In genomic region chr7:150910996-150911422, GRCh38 we compare ENCODE assay signal across 20 cellular contexts. TPM values are rescaled to one million over a fixed set of nuclear protein-coding genes. Genes with fewer than 3 reads are reported as not detected.
A peak's percentile ranks its signal among the peaks of the same experiment; 100 is the strongest.
DNase-seq lines count a peak whose midpoint lies in the region; ATAC-seq, FAIRE-seq and TF ChIP-seq lines count a peak whose summit lies in the region.
"Had no signal": no experiment of that assay in that cellular context is flagged by ENCODE, and none has a peak within 500 bp of the region (broad histone marks: within the 10 kb centered on the region; RNA-seq: fewer than 3 reads in every experiment).

No MANE protein-coding gene starts in this region.

- POLR2A ChIA-PET in HCT116 (lab: Charles Lee) (no interaction called here), HepG2 (lab: Yijun Ruan, JAX) (no interaction called here)

- no peaks in the 10 kb centered on the region for H3K9me2 ChIP-seq in HCT116 (ENCODE audit: insufficient read depth)

- no peak for TF ChIP-seq EP300 in HepG2 (IDR thresholded peaks at IDR 0.05; ENCODE audit: low read depth in 2 of 2, low read length in 2 of 2)
- TF ChIP-seq EP300 in HepG2 (CRISPR knock-in tag; IDR thresholded peaks at IDR 0.05; ENCODE audit: borderline replicate concordance), result no peak

- H4K20me1 ChIP-seq in DND-41 (ENCODE audit: insufficient read depth, low read length) (no peaks in the 10 kb centered on the region), HCT116 (ENCODE audit: insufficient read depth) (no peaks in the 10 kb centered on the region), HepG2 (ENCODE audit: insufficient read depth, low read length) (no peaks in the 10 kb centered on the region)

- TF ChIP-seq RAD21 in HCT116 (IDR thresholded peaks at IDR 0.05; ENCODE audit: low read depth), result no peak
- TF ChIP-seq RAD21 in HepG2 (CRISPR knock-in tag; IDR thresholded peaks at IDR 0.05), result no peak

- H3K27me3 ChIP-seq in DND-41 (ENCODE audit: insufficient read depth, low read length, poor library complexity) (peaks cover 3% of the 10 kb centered on the region), HCT116 (ENCODE audit: insufficient read depth, low read length) (peaks cover 38% of the 10 kb centered on the region), HepG2 (ENCODE audit: control insufficient read depth in 1 of 2, insufficient read depth in 2 of 2, low read length in 2 of 2) (peaks cover 0 to 26% of the 10 kb centered on the region in 2 experiments; a peak in 1 of 5 replicates), uterus (no peaks in the 10 kb centered on the region), aorta (ENCODE audit: control insufficient read depth in 1 of 2, insufficient read depth in 2 of 2, low read length in 1 of 2) (no peaks in the 10 kb centered on the region)
- H3K27me3 ChIP-seq: BE2C, MG63 had no signal

- in situ Hi-C loops in HepG2 (cut with HindIII; ENCODE audit: extremely low pct_ligation_motif_present, low pct_unique_long_range_greater_than_20kb), result no loop called here

- TF ChIP-seq POLR2A in HCT116 (IDR thresholded peaks at IDR 0.05; ENCODE audit: borderline replicate concordance, extremely low read depth, insufficient read depth, insufficient read length) (no peak), HepG2 (IDR thresholded peaks at IDR 0.05; ENCODE audit: insufficient read depth in 1 of 2, low read depth in 2 of 2, low read length in 2 of 2) (no peak), uterus (IDR thresholded peaks at IDR 0.05) (no peak)

- no peak overlapping the region for H3K4me2 ChIP-seq in DND-41 (ENCODE audit: insufficient read depth, low read length)
- no peak overlapping the region for H3K4me2 ChIP-seq in HCT116 (ENCODE audit: low read length)
- H3K4me2 ChIP-seq in HepG2 (ENCODE audit: low read depth, low read length), result no peak overlapping the region
- H3K4me2 ChIP-seq: KMS-11 had no signal

- CTCF ChIA-PET in HCT116 (lab: Charles Lee), result interaction anchor here (2.4 kb wide), 1 partner anchor 13 kb away, joined by 9 read pairs; no protein-coding TSS in a partner anchor
- CTCF ChIA-PET in HepG2 (lab: Yijun Ruan, JAX; ENCODE audit: low intra/inter-chr PET ratio, low total read pairs), result no interaction called here

- H3K4me3 ChIP-seq in DND-41 (ENCODE audit: low read depth in 1 of 2, low read length in 2 of 2) (no peak overlapping the region), HCT116 (replicated peaks in 1 of 2; ENCODE audit: low read depth in 1 of 2, low read length in 2 of 2) (no peak overlapping the region), HepG2 (replicated peaks in 1 of 3; ENCODE audit: insufficient read depth in 1 of 3, low read depth in 2 of 3, low read length in 3 of 3) (no peak overlapping the region), uterus (no peak overlapping the region), aorta (ENCODE audit: low read length in 2 of 2) (no peak overlapping the region)
- H3K4me3 ChIP-seq: HAP-1, MG63, SJCRH30 had no signal

- RAD21 ChIA-PET in HCT116 (lab: Charles Lee; ENCODE audit: low non-redundant PET in 1 of 2, low total read pairs in 2 of 2, uncharacterized antibody in 2 of 2, unreplicated experiment in 2 of 2), result no interaction called here

- no peak for DNase-seq in DND-41
- no peak for DNase-seq in HCT116 (ENCODE audit: low read depth, low spot score)
- peak; percentile 36 for DNase-seq in SK-N-DZ (ENCODE audit: low spot score)
- DNase-seq in HepG2 (ENCODE audit: low spot score), result no peak
- DNase-seq in uterus, result no peak
- no peak for DNase-seq in aorta
- no peak for DNase-seq in stimulated activated CD4-positive, alpha-beta T cell treated with anti-CD3 and anti-CD28 coated beads, Interleukin-2, amount 100 ng/mL, for 24 hours
- DNase-seq: BE2C; CD8-positive, alpha-beta T cell; MG63; NCI-H1417 treated with DMSO at 0.1 percent for 48 hours; NCI-H2029; NCI-H510A treated with DMSO at 0.1 percent for 48 hours; SJCRH30 had no signal

- BruUV-seq in HCT116 (replicated peaks; lab: Mats Ljungman, UMichigan) (no TSS peak), HepG2 (replicated peaks; lab: Mats Ljungman, UMichigan) (no TSS peak)

- no peaks in the 10 kb centered on the region for H3K79me2 ChIP-seq in DND-41 (ENCODE audit: insufficient read depth, low read length)
- H3K79me2 ChIP-seq in HCT116 (ENCODE audit: insufficient read depth, low read length), result no peaks in the 10 kb centered on the region
- no peaks in the 10 kb centered on the region for H3K79me2 ChIP-seq in HepG2 (ENCODE audit: insufficient read depth, low read length)

- 21% methylated on average over 12 of the region's 12 CpGs for WGBS in HepG2 (ENCODE audit: low lambda C conversion rate)
- 59 to 60% methylated on average over 12 of the region's 12 CpGs for WGBS in aorta, 2 donors

- H2AFZ ChIP-seq in DND-41 (ENCODE audit: low read depth, low read length), result no peak overlapping the region
- no peak overlapping the region for H2AFZ ChIP-seq in HCT116 (ENCODE audit: low read depth, low read length, poor library complexity, severe bottlenecking)
- no peak overlapping the region for H2AFZ ChIP-seq in HepG2 (ENCODE audit: low read length)

- H3K4me1 ChIP-seq in DND-41 (ENCODE audit: insufficient read depth, low read length), result peaks cover 2% of the 10 kb centered on the region; the same call in 1 of the 2 replicates
- H3K4me1 ChIP-seq in HCT116 (ENCODE audit: control insufficient read depth in 1 of 2, insufficient read depth in 2 of 2, low read length in 2 of 2), result no peaks in the 10 kb centered on the region
- no peaks in the 10 kb centered on the region for H3K4me1 ChIP-seq in HepG2 (ENCODE audit: insufficient read depth, low read length)
- no peaks in the 10 kb centered on the region for H3K4me1 ChIP-seq in uterus
- H3K4me1 ChIP-seq in aorta (ENCODE audit: control insufficient read depth in 1 of 2, insufficient read depth in 2 of 2, low read length in 2 of 2), result no peaks in the 10 kb centered on the region
- H3K4me1 ChIP-seq: HAP-1, SJCRH30 had no signal

- ATAC-seq in DND-41 (ENCODE audit: insufficient read depth, low read depth) (peak; percentile 34; the same call in 1 of the 3 replicates), HCT116 (peak; percentile 27; the same call in 1 of the 2 replicates), HepG2 (peak; percentile 53), aorta (ENCODE audit: low FRiP score) (no peak)
- ATAC-seq: CD8-positive, alpha-beta T cell had no signal

- FAIRE-seq in HepG2 (lab: Jason Lieb, UNC), result no peak
- FAIRE-seq: D721Med had no signal

- intact Hi-C loops in HCT116 (cut with micrococcal nuclease) (no loop called here), HepG2 (cut with micrococcal nuclease; ENCODE audit: unreplicated experiment) (no loop called here), uterus (cut with DNase I; ENCODE audit: low total_unique reads) (no loop called here), aorta (cut with DNase I) (no loop called here)

- TF ChIP-seq CTCF in DND-41 (IDR thresholded peaks at IDR 0.05; ENCODE audit: borderline replicate concordance, extremely low read depth, low read length, poor library complexity, severe bottlenecking) (no peak), HCT116 (IDR thresholded peaks at IDR 0.05 in 2 of 3, conservative IDR thresholded peaks at IDR 0.05 in 1 of 3; ENCODE audit: borderline replicate concordance in 1 of 3, insufficient read depth in 1 of 3, low read depth in 2 of 3, low read length in 2 of 3) (no peak), HepG2 (CRISPR knock-in tag; IDR thresholded peaks at IDR 0.05) (no peak), uterus (IDR thresholded peaks at IDR 0.05) (no peak)

- H3K36me3 ChIP-seq in DND-41 (ENCODE audit: insufficient read depth, low read length) (no peaks in the 10 kb centered on the region), HCT116 (ENCODE audit: control insufficient read depth in 1 of 2, insufficient read depth in 2 of 2, low read length in 2 of 2) (no peaks in the 10 kb centered on the region), HepG2 (replicated peaks in 1 of 2; ENCODE audit: control insufficient read depth in 1 of 2, insufficient read depth in 2 of 2, low read length in 2 of 2) (no peaks in the 10 kb centered on the region), uterus (no peaks in the 10 kb centered on the region), aorta (ENCODE audit: control insufficient read depth in 1 of 2, insufficient read depth in 2 of 2, low read length in 1 of 2) (no peaks in the 10 kb centered on the region)
- H3K36me3 ChIP-seq: BE2C, HAP-1, MG63, SJCRH30 had no signal

- H3K27ac ChIP-seq in DND-41 (ENCODE audit: low read length) (no peak overlapping the region), HCT116 (ENCODE audit: low read depth, low read length) (no peak overlapping the region), HepG2 (ENCODE audit: extremely low read length, insufficient read depth, low read length) (no peak overlapping the region), uterus (no peak overlapping the region), aorta (ENCODE audit: low read depth in 1 of 2, low read length in 2 of 2) (no peak overlapping the region)
- H3K27ac ChIP-seq: HL-60, KMS-11, SJCRH30 had no signal

- H3K9me3 ChIP-seq in DND-41 (ENCODE audit: insufficient read depth, low read length, severe bottlenecking), result no peaks in the 10 kb centered on the region
- H3K9me3 ChIP-seq in HCT116 (ENCODE audit: control insufficient read depth in 1 of 2, insufficient read depth in 1 of 2, low read depth in 1 of 2, low read length in 2 of 2), result no peaks in the 10 kb centered on the region
- H3K9me3 ChIP-seq in HepG2 (ENCODE audit: low read length), result no peaks in the 10 kb centered on the region
- no peaks in the 10 kb centered on the region for H3K9me3 ChIP-seq in uterus
- H3K9me3 ChIP-seq in aorta (ENCODE audit: control insufficient read depth, low read length), result no peaks in the 10 kb centered on the region
- H3K9me3 ChIP-seq: BE2C, HAP-1, MG63, SJCRH30 had no signal

- H3K9ac ChIP-seq in DND-41 (ENCODE audit: low read depth, low read length) (no peak overlapping the region), HCT116 (ENCODE audit: low read length) (no peak overlapping the region), HepG2 (ENCODE audit: insufficient read depth, low read depth, low read length) (no peak overlapping the region)
- H3K9ac ChIP-seq: KMS-11 had no signal

RNA-seq across cellular contexts. Expression of gene AOC1, which starts 58.7 kb away (rescaled TPM):
- total RNA-seq in HCT116 (2021; ENCODE audit: unreplicated experiment) (0.37 TPM), HepG2 (2016; rRNA removed; fragmentation: Illumina TruSeq; extraction: Trizol) (not detected in 2 replicates), uterus (under 1 TPM in 3 of 4 donors, not detected in 1; 0.26 to 0.55 (median 0.29) TPM), aorta (under 1 TPM in 1 of 2 donors, not detected in 1; 0.72 TPM)
- 0.36 and 0.47 TPM in 2 replicates for polyA plus RNA-seq in HCT116 (2012)
- not detected in 2 replicates for polyA plus RNA-seq in SK-N-DZ (2014; cell fraction: cytosol; rRNA removed)
- polyA plus RNA-seq in SK-N-DZ (2014; cell fraction: nucleus; rRNA removed), result not detected in 2 replicates
- not detected in 2 replicates for total RNA-seq in HepG2 (2016; cell fraction: cytosol; rRNA removed; fragmentation: Illumina TruSeq; extraction: Trizol; ENCODE audit: low read depth)
- not detected in 2 replicates for total RNA-seq in HepG2 (2016; cell fraction: insoluble cytoplasmic fraction; rRNA removed; fragmentation: Illumina TruSeq; extraction: Trizol)
- total RNA-seq in HepG2 (2016; cell fraction: membrane; rRNA removed; fragmentation: Illumina TruSeq; extraction: Trizol), result not detected in 2 replicates
- total RNA-seq in HepG2 (2016; cell fraction: nucleus; rRNA removed; fragmentation: Illumina TruSeq; extraction: Trizol), result not detected in 2 replicates
- polyA plus RNA-seq in HepG2 (2011; rRNA removed) (not detected in 2 replicates), aorta (10 to 100 TPM in 1 of 2 donors, under 1 TPM in 1; 0.23 to 17.9 TPM)
- polyA plus RNA-seq in HepG2 (2011; cell fraction: cytosol; rRNA removed), result not detected in 2 replicates
- not detected in 2 replicates for polyA plus RNA-seq in HepG2 (2011; cell fraction: nucleus; rRNA removed)
- not detected in 2 replicates for polyA plus RNA-seq in HepG2 (2012)
- polyA plus RNA-seq in HepG2 (2016; cell fraction: cytosol; fragmentation: Illumina TruSeq; extraction: Trizol; ENCODE audit: low read depth), result not detected in 2 replicates
- polyA plus RNA-seq in HepG2 (2016; cell fraction: insoluble cytoplasmic fraction; fragmentation: Illumina TruSeq; extraction: Trizol; ENCODE audit: low read depth), result not detected in 2 replicates
- polyA plus RNA-seq in HepG2 (2016; cell fraction: membrane; fragmentation: Illumina TruSeq; extraction: Trizol; ENCODE audit: low read depth), result not detected in 2 replicates
- polyA plus RNA-seq in HepG2 (2016; cell fraction: nucleus; fragmentation: Illumina TruSeq; extraction: Trizol; ENCODE audit: insufficient read depth, low read depth), result not detected in 2 replicates
- polyA minus RNA-seq in HepG2 (2011; rRNA and poly(A)+ RNA removed; ENCODE audit: low replicate concordance), result not detected in 2 replicates
- polyA minus RNA-seq in HepG2 (2011; cell fraction: cytosol; rRNA and poly(A)+ RNA removed), result not detected in 2 replicates
- not detected in 2 replicates for polyA minus RNA-seq in HepG2 (2011; cell fraction: nucleus; rRNA and poly(A)+ RNA removed)
- total RNA-seq: CD8-positive, alpha-beta T cell; RPMI7951; SJCRH30 had no signal
- polyA plus RNA-seq: AG04450 had no signal
